ENCODE assay signal across 21 cellular contexts in the genomic region with DNA sequence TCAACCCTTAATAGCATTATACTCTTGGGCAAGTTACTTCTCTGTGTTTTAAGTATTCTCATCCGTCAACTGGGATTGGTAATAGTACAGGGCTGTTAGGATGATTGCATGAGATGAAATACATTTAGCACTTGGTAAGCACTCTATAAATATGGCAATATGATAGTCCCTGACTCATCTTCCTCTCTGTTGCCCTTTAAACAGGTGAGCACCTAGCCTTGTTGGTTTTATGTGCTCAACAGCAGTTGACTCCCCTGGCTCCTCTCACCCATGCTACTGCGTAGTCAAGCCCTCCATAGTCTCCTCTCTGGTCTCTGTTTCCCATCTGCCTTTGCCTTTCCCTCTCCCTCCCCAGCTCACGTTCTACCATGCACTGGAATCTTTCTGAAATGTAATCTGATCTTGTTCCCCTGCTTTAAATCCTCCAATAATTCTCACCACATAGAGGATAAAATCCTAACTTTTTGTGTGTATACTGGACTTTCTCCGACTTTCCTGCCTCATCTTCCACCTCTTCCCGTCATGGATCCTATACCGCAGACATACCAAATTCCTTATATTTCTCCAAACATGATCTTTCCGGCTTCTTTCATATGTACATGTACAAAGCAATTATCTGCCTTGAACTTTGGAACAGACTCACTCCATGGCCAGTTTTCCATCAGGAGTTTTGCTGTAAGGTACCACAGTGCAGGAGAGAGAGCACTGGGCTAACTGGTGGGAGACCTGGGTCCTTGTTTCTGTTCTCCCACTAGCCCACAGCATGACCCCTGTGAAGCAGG. TPM values are rescaled to one million over a fixed set of nuclear protein-coding genes. Genes with fewer than 3 reads are reported as not detected.
"Had no signal": no experiment of that assay in that cellular context is flagged by ENCODE, and none has a peak within 500 bp of the region (broad histone marks: within the 10 kb centered on the region; RNA-seq: fewer than 3 reads in every experiment).

No MANE protein-coding gene starts in this region.

- ATAC-seq: heart right ventricle, left lung had no signal

- H3K4me3 ChIP-seq: esophagus muscularis mucosa, heart right ventricle, left lung, right atrium auricular region, smooth muscle cell, thoracic aorta had no signal

- H3K4me1 ChIP-seq: esophagus muscularis mucosa, heart right ventricle, left lung, right atrium auricular region had no signal

- H3K4me1 Mint-ChIP-seq: neural crest cell had no signal

- H3K27me3 Mint-ChIP-seq: dendritic cell treated with granulocyte-macrophage colony-stimulating factor and Interleukin-4, amounts not matched to agents 40 ng/mL and 50 ng/mL, for 4 days; progenitor cell of endocrine pancreas had no signal

- H3K4me3 Mint-ChIP-seq: dendritic cell treated with granulocyte-macrophage colony-stimulating factor and Interleukin-4, amounts not matched to agents 40 ng/mL and 50 ng/mL, for 4 days; neural crest cell had no signal

- H3K9me3 Mint-ChIP-seq: neural crest cell had no signal

- H3K9me3 ChIP-seq: esophagus muscularis mucosa, heart right ventricle, left lung, right atrium auricular region, thoracic aorta had no signal

- H3K4me2 ChIP-seq: smooth muscle cell had no signal

- DNase-seq: activated naive CD4-positive, alpha-beta T cell treated with anti-CD3 and anti-CD28 coated beads, Interleukin-2, amount 50 U/mL, for 16 hours; effector memory CD4-positive, alpha-beta T cell; heart right ventricle; left lung; mammary epithelial cell; midbrain; stimulated activated CD4-positive, alpha-beta T cell treated with anti-CD3 and anti-CD28 coated beads, Interleukin-4, amount 100 ng/mL, for 1 hour; WERI-Rb-1 had no signal

- H3K27me3 ChIP-seq: esophagus muscularis mucosa, heart right ventricle, left lung, right atrium auricular region had no signal

- H3K27ac Mint-ChIP-seq: dendritic cell treated with granulocyte-macrophage colony-stimulating factor and Interleukin-4, amounts not matched to agents 40 ng/mL and 50 ng/mL, for 4 days; progenitor cell of endocrine pancreas had no signal

- FAIRE-seq: endothelial cell of umbilical vein had no signal

- H3K27ac ChIP-seq: esophagus muscularis mucosa, heart right ventricle, left lung, right atrium auricular region, thoracic aorta, WERI-Rb-1 had no signal

RNA-seq across cellular contexts. Expression of a gene that starts 42.3 kb away (rescaled TPM):
- total RNA-seq: activated CD8-positive, alpha-beta memory T cell treated with anti-CD3 and anti-CD28 coated beads for 36 hours; chondrocyte; endothelial cell of umbilical vein; esophagus muscularis mucosa; neural crest cell; omental fat pad; progenitor cell of endocrine pancreas; smooth muscle cell; T-helper 2 cell treated with Interferon-gamma antibody and Interleukin-4, amounts not matched to agents 100 ng/mL and 5 ng/mL, for 36 hours; thoracic aorta; ureter had no signal
- polyA plus RNA-seq: endothelial cell of umbilical vein, mammary epithelial cell, smooth muscle cell had no signal

RNA-seq across cellular contexts. Expression of a gene that starts 53.9 kb away (rescaled TPM):
- total RNA-seq: endothelial cell of umbilical vein; T-helper 2 cell treated with Interferon-gamma antibody and Interleukin-4, amounts not matched to agents 100 ng/mL and 5 ng/mL, for 36 hours had no signal
- polyA plus RNA-seq: endothelial cell of umbilical vein had no signal
